Comparison of ENCODE assay signal across 12 cellular contexts in the genomic region with DNA sequence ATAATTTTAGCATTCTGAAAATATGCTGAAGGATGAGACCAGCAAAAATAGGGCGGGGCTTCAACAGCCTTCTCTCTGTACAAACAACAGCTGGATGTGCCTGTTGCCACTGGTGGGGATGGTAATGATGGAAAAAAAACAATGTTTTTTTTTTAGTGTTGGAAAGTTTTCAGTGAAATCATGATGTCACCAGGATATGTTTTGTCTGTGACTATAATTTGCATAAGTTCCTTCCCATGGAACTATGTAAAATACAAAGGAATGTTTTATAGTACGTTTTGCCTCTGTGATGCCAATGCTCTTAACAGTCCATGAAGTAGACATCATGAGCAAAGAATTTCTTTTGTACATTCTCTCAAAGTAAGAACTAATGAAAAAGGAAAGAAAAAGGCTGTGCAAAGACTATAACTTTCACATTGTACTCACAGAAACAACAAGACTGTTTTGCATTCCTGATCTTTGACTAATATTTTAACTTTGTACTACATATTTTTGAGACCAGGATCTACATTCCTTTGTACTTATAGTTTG.
DNase-seq lines count a peak whose midpoint lies in the region; ATAC-seq, FAIRE-seq and TF ChIP-seq lines count a peak whose summit lies in the region.
"Had no signal": no experiment of that assay in that cellular context is flagged by ENCODE, and none has a peak within 500 bp of the region (broad histone marks: within the 10 kb centered on the region; RNA-seq: fewer than 3 reads in every experiment).

No MANE protein-coding gene starts in this region.

- H3K27me3 Mint-ChIP-seq in activated CD4-positive, alpha-beta memory T cell treated with anti-CD3 and anti-CD28 coated beads for 36 hours, result no peaks in the 10 kb centered on the region
- H3K27me3 Mint-ChIP-seq: CD8-positive, alpha-beta memory T cell had no signal

- intact Hi-C loops in pancreas (cut with DNase I), result loop anchor here in 1 of 3 donors (5.0 kb wide), 1 partner anchor 261 kb away; no protein-coding TSS in a partner anchor
- intact Hi-C loops in activated CD4-positive, alpha-beta memory T cell treated with anti-CD3 and anti-CD28 coated beads for 36 hours (cut with micrococcal nuclease), result no loop called here

- FAIRE-seq in pancreas (lab: Jason Lieb, UNC), result peak; percentile 74

- 48 to 60% methylated on average over 2 of the region's 2 CpGs for WGBS in pancreas, 2 donors

- ATAC-seq in pancreas, result peak in 1 of 4 donors; percentile 24
- ATAC-seq in GM18870 (IDR thresholded peaks at IDR 0.05; ENCODE audit: unreplicated experiment), result no peak

- H3K36me3 ChIP-seq in SK-N-MC (ENCODE audit: insufficient read depth, low read length), result no peaks in the 10 kb centered on the region
- H3K36me3 ChIP-seq in pancreas, result no peaks in the 10 kb centered on the region
- no peaks in the 10 kb centered on the region for H3K36me3 ChIP-seq in HAP-1 (replicated peaks)
- H3K36me3 ChIP-seq: WERI-Rb-1 had no signal

- in situ Hi-C loops in HAP-1 (cut with MboI; ENCODE audit: low sequenced_read_pairs), result no loop called here

- no peaks in the 10 kb centered on the region for H3K36me3 Mint-ChIP-seq in activated CD4-positive, alpha-beta memory T cell treated with anti-CD3 and anti-CD28 coated beads for 36 hours
- H3K36me3 Mint-ChIP-seq: CD8-positive, alpha-beta memory T cell had no signal

- POLR2A ChIA-PET in activated CD4-positive, alpha-beta memory T cell treated with anti-CD3 and anti-CD28 coated beads for 36 hours (lab: Charles Lee), result no interaction called here

- CTCF ChIA-PET in activated CD4-positive, alpha-beta memory T cell treated with anti-CD3 and anti-CD28 coated beads for 36 hours (lab: Charles Lee), result no interaction called here

- H3K4me1 ChIP-seq in pancreas (no peaks in the 10 kb centered on the region), HAP-1 (peaks cover 2% of the 10 kb centered on the region; the same call in 1 of the 2 replicates)

- no peak overlapping the region for H3K27ac Mint-ChIP-seq in activated CD4-positive, alpha-beta memory T cell treated with anti-CD3 and anti-CD28 coated beads for 36 hours
- H3K27ac Mint-ChIP-seq: CD8-positive, alpha-beta memory T cell had no signal

- TF ChIP-seq CTCF in fibroblast of the aortic adventitia (IDR thresholded peaks at IDR 0.05; ENCODE audit: insufficient read depth, low read length) (no peak), pancreas (IDR thresholded peaks at IDR 0.05) (no peak)

- H3K27me3 ChIP-seq in pancreas (no peaks in the 10 kb centered on the region), HAP-1 (ENCODE audit: low read depth) (no peaks in the 10 kb centered on the region)

- DNase-seq in AG20443 (ENCODE audit: low spot score) (peak; percentile 86), SK-N-MC (ENCODE audit: low read depth, low spot score) (no peak), fibroblast of the aortic adventitia (ENCODE audit: low read depth) (peak; percentile 91), pancreas (no peak), putamen (ENCODE audit: low spot score) (no peak), HAP-1 (ENCODE audit: low spot score in 2 of 2) (no peak)
- no peak for DNase-seq in activated CD4-positive, alpha-beta memory T cell treated with anti-CD3 and anti-CD28 coated beads for 36 hours
- DNase-seq: anterior cingulate cortex; CD8-positive, alpha-beta memory T cell; NCI-H2107; WERI-Rb-1 had no signal

- no peaks in the 10 kb centered on the region for H3K4me1 Mint-ChIP-seq in activated CD4-positive, alpha-beta memory T cell treated with anti-CD3 and anti-CD28 coated beads for 36 hours (ENCODE audit: low read depth)
- H3K4me1 Mint-ChIP-seq: CD8-positive, alpha-beta memory T cell had no signal

- H3K9me3 Mint-ChIP-seq in activated CD4-positive, alpha-beta memory T cell treated with anti-CD3 and anti-CD28 coated beads for 36 hours, result peaks cover 2% of the 10 kb centered on the region
- H3K9me3 Mint-ChIP-seq: CD8-positive, alpha-beta memory T cell had no signal

- no peak overlapping the region for H3K9ac ChIP-seq in SK-N-MC (ENCODE audit: insufficient read length)

- H3K4me3 Mint-ChIP-seq in activated CD4-positive, alpha-beta memory T cell treated with anti-CD3 and anti-CD28 coated beads for 36 hours, result no peak overlapping the region
- H3K4me3 Mint-ChIP-seq: CD8-positive, alpha-beta memory T cell had no signal

- H3K4me3 ChIP-seq in SK-N-MC (no peak overlapping the region), fibroblast of the aortic adventitia (ENCODE audit: low read depth, low read length) (no peak overlapping the region), pancreas (no peak overlapping the region), HAP-1 (no peak overlapping the region)

- H3K27ac ChIP-seq in SK-N-MC (peak overlapping the region; percentile 48; the same call in 1 of the 2 replicates), pancreas (peak overlapping the region in 1 of 4 donors; percentile 19)
- H3K27ac ChIP-seq: WERI-Rb-1 had no signal

- H3K9me3 ChIP-seq in SK-N-MC (ENCODE audit: low read depth, low read length) (no peaks in the 10 kb centered on the region), pancreas (no peaks in the 10 kb centered on the region), HAP-1 (no peaks in the 10 kb centered on the region)

Comparison
In these comparisons a context has a peak if more than half of its experiments do, and no peak if none do; other contexts are left out.
1. DNase-seq: peak in AG20443 (single experiment) and fibroblast of the aortic adventitia (single experiment); none in SK-N-MC (single experiment), pancreas (0 of 6), activated CD4-positive, alpha-beta memory T cell treated with anti-CD3 and anti-CD28 coated beads for 36 hours (single experiment), putamen (single experiment) and HAP-1 (0 of 2).